In genomic region chr2:120831891-120832290, GRCh38 we compare ENCODE assay signal across 25 cellular contexts.
DNase-seq lines count a peak whose midpoint lies in the region; ATAC-seq and TF ChIP-seq lines count a peak whose summit lies in the region.
"Had no signal": no experiment of that assay in that cellular context is flagged by ENCODE, and none has a peak within 500 bp of the region (broad histone marks: within the 10 kb centered on the region; RNA-seq: fewer than 3 reads in every experiment).

No MANE protein-coding gene starts in this region.

- no peak overlapping the region for H3K27ac Mint-ChIP-seq in activated CD4-positive, alpha-beta memory T cell treated with anti-CD3 and anti-CD28 coated beads for 36 hours
- H3K27ac Mint-ChIP-seq: B cell, CD14-positive monocyte had no signal

- no peak overlapping the region for H3K9ac ChIP-seq in BLaER1

- no peaks in the 10 kb centered on the region for H3K36me3 ChIP-seq in BLaER1
- no peaks in the 10 kb centered on the region for H3K36me3 ChIP-seq in lower lobe of right lung
- H3K36me3 ChIP-seq in sigmoid colon: no peaks in the 10 kb centered on the region

- POLR2A ChIA-PET in activated CD4-positive, alpha-beta memory T cell treated with anti-CD3 and anti-CD28 coated beads for 36 hours (lab: Charles Lee): no interaction called here

- CTCF ChIA-PET in activated CD4-positive, alpha-beta memory T cell treated with anti-CD3 and anti-CD28 coated beads for 36 hours (lab: Charles Lee): interaction anchor here (0.6 kb wide), 1 partner anchor 154 kb away, joined by 3 read pairs; no protein-coding TSS in a partner anchor

- TF ChIP-seq EP300 in sigmoid colon (IDR thresholded peaks at IDR 0.05): no peak

- no peak overlapping the region for H3K4me3 Mint-ChIP-seq in activated CD4-positive, alpha-beta memory T cell treated with anti-CD3 and anti-CD28 coated beads for 36 hours
- H3K4me3 Mint-ChIP-seq: B cell; CD14-positive monocyte; CD8-positive, alpha-beta memory T cell had no signal

- no peaks in the 10 kb centered on the region for H3K4me1 Mint-ChIP-seq in activated CD4-positive, alpha-beta memory T cell treated with anti-CD3 and anti-CD28 coated beads for 36 hours (ENCODE audit: low read depth)
- H3K4me1 Mint-ChIP-seq: B cell; CD14-positive monocyte; CD8-positive, alpha-beta memory T cell had no signal

- H3K4me1 ChIP-seq in BLaER1 (peaks cover 29% of the 10 kb centered on the region), lower lobe of right lung (no peaks in the 10 kb centered on the region), sigmoid colon (peaks cover 0 to 30% (median 18%) of the 10 kb centered on the region in 4 donors)

- no peak for TF ChIP-seq POLR2A in sigmoid colon (IDR thresholded peaks at IDR 0.05)

- H3K36me3 Mint-ChIP-seq in activated CD4-positive, alpha-beta memory T cell treated with anti-CD3 and anti-CD28 coated beads for 36 hours: no peaks in the 10 kb centered on the region
- H3K36me3 Mint-ChIP-seq: CD14-positive monocyte; CD8-positive, alpha-beta memory T cell had no signal

- WGBS in sigmoid colon, 2 donors: 94% methylated on average over 6 of the region's 6 CpGs

- H3K27me3 Mint-ChIP-seq in activated CD4-positive, alpha-beta memory T cell treated with anti-CD3 and anti-CD28 coated beads for 36 hours: peaks cover 3% of the 10 kb centered on the region
- H3K27me3 Mint-ChIP-seq: B cell had no signal

- DNase-seq in DMS 273 (lab: John Stamatoyannopoulos, UW; ENCODE audit: unreplicated experiment) (peak; percentile 23), DMS 273 treated with DMSO at 0.1 percent for 48 hours (lab: John Stamatoyannopoulos, UW) (no peak), lower lobe of right lung (peak; percentile 41), sigmoid colon (peak; percentile 62), NCI-H82 (lab: John Stamatoyannopoulos, UW) (no peak), NCI-H2107 treated with DMSO at 0.1 percent for 48 hours (lab: John Stamatoyannopoulos, UW; ENCODE audit: unreplicated experiment) (no peak)
- no peak for DNase-seq in activated CD4-positive, alpha-beta memory T cell treated with anti-CD3 and anti-CD28 coated beads for 36 hours
- DNase-seq: CD8-positive, alpha-beta memory T cell; DMS153; DND-41; H7; Karpas-422; NCI-H1092; NCI-H1417 treated with DMSO at 0.1 percent for 48 hours; NCI-H187; NCI-H2081 treated with DMSO at 0.1 percent for 48 hours; NCI-H526; PC-9 had no signal

- intact Hi-C loops in lower lobe of right lung (cut with DNase I) (no loop called here), sigmoid colon (cut with DNase I) (no loop called here)
- intact Hi-C loops in activated CD4-positive, alpha-beta memory T cell treated with anti-CD3 and anti-CD28 coated beads for 36 hours (cut with micrococcal nuclease): no loop called here

- TF ChIP-seq CTCF in lower lobe of right lung (IDR thresholded peaks at IDR 0.05) (no peak), sigmoid colon (IDR thresholded peaks at IDR 0.05) (no peak)

- H3K4me3 ChIP-seq in BLaER1: no peak overlapping the region
- H3K4me3 ChIP-seq in lower lobe of right lung: no peak overlapping the region
- no peak overlapping the region for H3K4me3 ChIP-seq in sigmoid colon
- H3K4me3 ChIP-seq: PC-9, SJSA1 had no signal

- H3K27ac ChIP-seq in BLaER1 (no peak overlapping the region), lower lobe of right lung (no peak overlapping the region), sigmoid colon (no peak overlapping the region)
- H3K27ac ChIP-seq: 22Rv1, PC-9, SJSA1 had no signal

- H3K4me2 ChIP-seq in BLaER1: peak overlapping the region; percentile 22
- H3K4me2 ChIP-seq: PC-9 had no signal

- no peaks in the 10 kb centered on the region for H3K27me3 ChIP-seq in BLaER1
- no peaks in the 10 kb centered on the region for H3K27me3 ChIP-seq in lower lobe of right lung (ENCODE audit: low read depth)
- H3K27me3 ChIP-seq in sigmoid colon: no peaks in the 10 kb centered on the region
- H3K27me3 ChIP-seq: SJSA1 had no signal

- no peaks in the 10 kb centered on the region for H3K9me3 Mint-ChIP-seq in activated CD4-positive, alpha-beta memory T cell treated with anti-CD3 and anti-CD28 coated beads for 36 hours
- H3K9me3 Mint-ChIP-seq: CD14-positive monocyte; CD8-positive, alpha-beta memory T cell had no signal

- H3K9me3 ChIP-seq in BLaER1: no peaks in the 10 kb centered on the region
- H3K9me3 ChIP-seq in lower lobe of right lung: no peaks in the 10 kb centered on the region
- no peaks in the 10 kb centered on the region for H3K9me3 ChIP-seq in sigmoid colon
- H3K9me3 ChIP-seq: SJSA1 had no signal

- no peaks in the 10 kb centered on the region for H4K20me1 ChIP-seq in BLaER1

- ATAC-seq in lower lobe of right lung: no peak
- ATAC-seq: HepG2, Right ventricle myocardium inferior had no signal

Comparison
In these comparisons a context has a peak if more than half of its experiments do, and no peak if none do; other contexts are left out.
1. DNase-seq: peak in DMS 273 (single experiment), lower lobe of right lung (single experiment) and sigmoid colon (single experiment); none in DMS 273 treated with DMSO at 0.1 percent for 48 hours (single experiment), NCI-H82 (single experiment), NCI-H2107 treated with DMSO at 0.1 percent for 48 hours (single experiment) and activated CD4-positive, alpha-beta memory T cell treated with anti-CD3 and anti-CD28 coated beads for 36 hours (single experiment).